In genomic region chr19:55676889-55677505, GRCh38 we compare ENCODE assay signal across 9 cellular contexts. TPM values are rescaled to one million over a fixed set of nuclear protein-coding genes. Genes with fewer than 3 reads are reported as not detected.
DNase-seq lines count a peak whose midpoint lies in the region; ATAC-seq and TF ChIP-seq lines count a peak whose summit lies in the region.
"Had no signal": no experiment of that assay in that cellular context is flagged by ENCODE, and none has a peak within 500 bp of the region (broad histone marks: within the 10 kb centered on the region; RNA-seq: fewer than 3 reads in every experiment).

No MANE protein-coding gene starts in this region.

- 90% methylated on average over 2 to 3 of the region's 7 CpGs for WGBS in mesodermal cell (ENCODE audit: insufficient coverage in 2 of 2), 2 experiments

- H3K36me3 ChIP-seq in ascending aorta = peaks cover 32 to 61% of the 10 kb centered on the region in 2 donors
- H3K36me3 ChIP-seq in mesodermal cell (ENCODE audit: control insufficient read depth, insufficient read depth, low read length) = peaks cover 61% of the 10 kb centered on the region

- no peaks in the 10 kb centered on the region for H3K27me3 ChIP-seq in ascending aorta

- no peaks in the 10 kb centered on the region for H3K9me3 ChIP-seq in ascending aorta
- no peaks in the 10 kb centered on the region for H3K9me3 ChIP-seq in mesodermal cell (ENCODE audit: control insufficient read depth, low read length)

- H3K4me3 ChIP-seq in ascending aorta = peak overlapping the region; percentile 97 to 99
- H3K4me3 ChIP-seq in mesodermal cell (ENCODE audit: extremely low read depth, insufficient read depth, low read length, poor library complexity, severe bottlenecking) = no peak overlapping the region

- intact Hi-C loops in ascending aorta (cut with DNase I) = no loop called here

- no peak for ATAC-seq in HG02623 (IDR thresholded peaks at IDR 0.05; ENCODE audit: unreplicated experiment)
- ATAC-seq in GM18858 (IDR thresholded peaks at IDR 0.05; ENCODE audit: unreplicated experiment) = no peak

- no peak for TF ChIP-seq CTCF in 22Rv1 (IDR thresholded peaks at IDR 0.05)
- no peak for TF ChIP-seq CTCF in ascending aorta (IDR thresholded peaks at IDR 0.05)

- peak; percentile 35 for TF ChIP-seq POLR2A in GM19099 (IDR thresholded peaks at IDR 0.05; ENCODE audit: extremely low read depth, insufficient read length, low read depth)

- peak overlapping the region; percentile 78 for H3K27ac ChIP-seq in 22Rv1
- H3K27ac ChIP-seq in ascending aorta = peak overlapping the region in 1 of 2 donors; percentile 33
- H3K27ac ChIP-seq in mesodermal cell (ENCODE audit: low read depth, low read length, severe bottlenecking) = peak overlapping the region; percentile 42

- DNase-seq in ascending aorta (ENCODE audit: low spot score in 2 of 2) (no peak), HuH-7 (ENCODE audit: low spot score) (no peak), cerebellum (ENCODE audit: low spot score) (no peak)
- DNase-seq: NCI-H446 treated with DMSO at 0.1 percent for 48 hours had no signal

- H3K4me1 ChIP-seq in ascending aorta (peaks cover 6 to 27% of the 10 kb centered on the region in 2 donors), mesodermal cell (ENCODE audit: control insufficient read depth, insufficient read depth, low read length, poor library complexity, severe bottlenecking) (peaks cover 43% of the 10 kb centered on the region)

RNA-seq across cellular contexts. Expression of gene EPN1, which starts 2.0 kb away (rescaled TPM):
- total RNA-seq in ascending aorta (122 TPM), cerebellum (20.9 TPM)
- 94.2 TPM for polyA plus RNA-seq in mesodermal cell (2013, experiment 1 of 2)
- polyA plus RNA-seq in mesodermal cell (2013, experiment 2 of 2) = 82.7 TPM

RNA-seq across cellular contexts. Expression of gene U2AF2, which starts 22.2 kb away (rescaled TPM):
- total RNA-seq in ascending aorta (221 TPM), cerebellum (52.6 TPM)
- 145 TPM for polyA plus RNA-seq in mesodermal cell (2013, experiment 1 of 2)
- 128 TPM for polyA plus RNA-seq in mesodermal cell (2013, experiment 2 of 2)

RNA-seq across cellular contexts. Expression of gene CCDC106, which starts 29.0 kb away (rescaled TPM):
- total RNA-seq in ascending aorta = 27.6 TPM
- polyA plus RNA-seq in mesodermal cell (2013, experiment 1 of 2) = 16.0 TPM
- polyA plus RNA-seq in mesodermal cell (2013, experiment 2 of 2) = 13.4 TPM
- total RNA-seq in cerebellum = 6.6 TPM

RNA-seq across cellular contexts. Expression of gene ZNF581, which starts 33.5 kb away (rescaled TPM):
- total RNA-seq in ascending aorta = 12.1 TPM
- 55.6 TPM for polyA plus RNA-seq in mesodermal cell (2013, experiment 1 of 2)
- polyA plus RNA-seq in mesodermal cell (2013, experiment 2 of 2) = 47.0 TPM
- total RNA-seq in cerebellum = 6.5 TPM

RNA-seq across cellular contexts. Expression of gene ZNF580, which starts 36.2 kb away (rescaled TPM):
- total RNA-seq in ascending aorta (163 TPM), cerebellum (7.8 TPM)
- polyA plus RNA-seq in mesodermal cell (2013, experiment 1 of 2) = 37.5 TPM
- polyA plus RNA-seq in mesodermal cell (2013, experiment 2 of 2) = 29.0 TPM
